10 cellular contexts compared by ENCODE assay signal in genomic region chr6:168150551-168151444, GRCh38.
DNase-seq lines count a peak whose midpoint lies in the region; ATAC-seq, FAIRE-seq and TF ChIP-seq lines count a peak whose summit lies in the region.
"Had no signal": no experiment of that assay in that cellular context is flagged by ENCODE, and none has a peak within 500 bp of the region (broad histone marks: within the 10 kb centered on the region; RNA-seq: fewer than 3 reads in every experiment).

No MANE protein-coding gene starts in this region.

- FAIRE-seq in urothelium cell line (lab: Jason Lieb, UNC), result no peak

- no peaks in the 10 kb centered on the region for H3K9me3 ChIP-seq in endodermal cell (ENCODE audit: control insufficient read depth, low read length)
- no peaks in the 10 kb centered on the region for H3K9me3 ChIP-seq in mucosa of rectum (ENCODE audit: control insufficient read depth in 2 of 2, low read length in 2 of 2)

- CTCF ChIA-PET in AG04449 (lab: Yijun Ruan, JAX), result interaction anchor here (1.2 kb wide), 1 partner anchor 11 kb away, joined by 3 read pairs; no protein-coding TSS in a partner anchor

- no peak overlapping the region for H3K4me3 ChIP-seq in AG04449 (ENCODE audit: low read depth, low read length)
- no peak overlapping the region for H3K4me3 ChIP-seq in KMS-11 (IDR thresholded peaks at IDR 0.05; ENCODE audit: insufficient read depth, low read depth, low read length)
- H3K4me3 ChIP-seq in endodermal cell (ENCODE audit: low read length), result no peak overlapping the region
- peak overlapping the region; percentile 53 to 56 for H3K4me3 ChIP-seq in mucosa of rectum (ENCODE audit: low read length in 2 of 2)

- H3K27me3 ChIP-seq in KMS-11 (ENCODE audit: insufficient read depth, low read depth) (no peaks in the 10 kb centered on the region), endodermal cell (ENCODE audit: control insufficient read depth, insufficient read depth, low read length, poor library complexity, severe bottlenecking) (peaks cover 17% of the 10 kb centered on the region), mucosa of rectum (ENCODE audit: control insufficient read depth in 2 of 2, insufficient read depth in 2 of 2, low read length in 2 of 2) (no peaks in the 10 kb centered on the region)

- no peak overlapping the region for H3K27ac Mint-ChIP-seq in endodermal cell

- H3K4me1 ChIP-seq in KMS-11 (ENCODE audit: low read depth, poor library complexity, severe bottlenecking) (peaks cover 22% of the 10 kb centered on the region), endodermal cell (ENCODE audit: control insufficient read depth, insufficient read depth, low read length) (peaks cover 13% of the 10 kb centered on the region), mucosa of rectum (ENCODE audit: control insufficient read depth in 2 of 2, insufficient read depth in 2 of 2, low read length in 2 of 2) (peaks cover 5 to 18% of the 10 kb centered on the region in 2 donors)

- H3K36me3 ChIP-seq in KMS-11 (ENCODE audit: insufficient read depth) (no peaks in the 10 kb centered on the region), endodermal cell (ENCODE audit: control insufficient read depth, insufficient read depth, low read length) (no peaks in the 10 kb centered on the region), mucosa of rectum (ENCODE audit: control insufficient read depth in 2 of 2, insufficient read depth in 2 of 2, low read length in 2 of 2) (no peaks in the 10 kb centered on the region)

- 80 to 89% methylated on average over 17 to 30 of the region's 30 CpGs for WGBS in endodermal cell (ENCODE audit: insufficient coverage in 1 of 2, insufficient read length in 1 of 2), 2 experiments

- POLR2A ChIA-PET in AG04449 (lab: Yijun Ruan, JAX), result no interaction called here

- no peak overlapping the region for H3K4me3 Mint-ChIP-seq in endodermal cell

- peaks cover 34% of the 10 kb centered on the region for H3K27me3 Mint-ChIP-seq in endodermal cell (ENCODE audit: insufficient read depth)

- H3K9me3 Mint-ChIP-seq in endodermal cell, result no peaks in the 10 kb centered on the region

- TF ChIP-seq CTCF in AG04449 (IDR thresholded peaks at IDR 0.05; ENCODE audit: insufficient read depth, low read length, missing control alignments) (peak; percentile 40), KMS-11 (conservative IDR thresholded peaks at IDR 0.05; ENCODE audit: low read depth, low read length) (peak; percentile 71), endodermal cell (conservative IDR thresholded peaks at IDR 0.05) (peak; percentile 59)

- peaks cover 18% of the 10 kb centered on the region for H3K4me1 Mint-ChIP-seq in endodermal cell

- H3K9ac ChIP-seq in KMS-11 (no peak overlapping the region), endodermal cell (ENCODE audit: extremely low read depth, low read length, poor library complexity, severe bottlenecking) (no peak overlapping the region), mucosa of rectum (ENCODE audit: low read depth in 1 of 2, low read length in 2 of 2) (peak overlapping the region; percentile 27 to 56)

- H3K79me2 ChIP-seq in KMS-11 (ENCODE audit: insufficient read depth, low read depth), result no peaks in the 10 kb centered on the region

- H3K27ac ChIP-seq in KMS-11 (no peak overlapping the region), endodermal cell (ENCODE audit: low read depth, low read length) (no peak overlapping the region), mucosa of rectum (ENCODE audit: low read depth in 2 of 2, low read length in 2 of 2) (no peak overlapping the region)

- no peak for DNase-seq in AG04449 (ENCODE audit: low read depth, low spot score)
- peak; percentile 72 for DNase-seq in endodermal cell
- DNase-seq in urothelium cell line (ENCODE audit: low spot score), result no peak
- DNase-seq: DMS79, left cardiac atrium had no signal

- H4K20me1 ChIP-seq in KMS-11 (ENCODE audit: insufficient read depth), result no peaks in the 10 kb centered on the region

- no peak overlapping the region for H3K4me2 ChIP-seq in KMS-11

- H2AFZ ChIP-seq in KMS-11 (ENCODE audit: low read depth), result peak overlapping the region; percentile 35; the same call in 1 of the 2 replicates

- H3K36me3 Mint-ChIP-seq in endodermal cell (ENCODE audit: low read depth), result no peaks in the 10 kb centered on the region

- ATAC-seq in GM21737 (IDR thresholded peaks at IDR 0.05; ENCODE audit: unreplicated experiment) (no peak), GM21367 (IDR thresholded peaks at IDR 0.05; ENCODE audit: unreplicated experiment) (no peak), GM19351 (IDR thresholded peaks at IDR 0.05; ENCODE audit: unreplicated experiment) (no peak)

Comparison
In these comparisons a context has a peak if more than half of its experiments do, and no peak if none do; other contexts are left out.
1. H3K4me3 ChIP-seq: peak in mucosa of rectum (2 of 2); none in AG04449 (single experiment), KMS-11 (single experiment) and endodermal cell (single experiment).
2. H3K9ac ChIP-seq: peak in mucosa of rectum (2 of 2); none in KMS-11 (single experiment) and endodermal cell (single experiment).
3. Peak in every context shown above with its lines, with median percentiles within 50 percentile points of each other: CTCF ChIP-seq.